Comparison of ENCODE assay signal across 15 cellular contexts in the genomic region with DNA sequence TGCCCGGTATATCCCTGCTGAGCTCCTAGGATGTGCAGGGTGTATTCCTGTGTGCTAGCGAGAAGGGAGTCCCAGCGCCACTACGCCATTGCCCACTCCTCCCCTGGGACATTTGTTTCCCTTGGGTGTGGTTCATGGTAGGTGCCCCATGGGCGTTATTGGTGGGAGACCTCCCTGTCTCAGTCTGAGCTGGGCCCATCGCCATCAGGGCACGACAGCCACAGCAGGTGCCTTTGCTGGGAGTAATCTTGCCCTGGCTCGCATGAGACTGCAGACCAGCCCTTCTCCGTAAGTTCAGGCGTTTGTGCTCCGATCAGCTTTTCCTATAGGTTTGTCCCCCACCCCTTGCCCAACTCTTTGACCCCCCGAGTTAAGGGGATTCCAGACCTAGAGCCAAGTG.
DNase-seq lines count a peak whose midpoint lies in the region; ATAC-seq and TF ChIP-seq lines count a peak whose summit lies in the region.
"Had no signal": no experiment of that assay in that cellular context is flagged by ENCODE, and none has a peak within 500 bp of the region (broad histone marks: within the 10 kb centered on the region; RNA-seq: fewer than 3 reads in every experiment).

No MANE protein-coding gene starts in this region.

- H3K4me3 ChIP-seq in endodermal cell (ENCODE audit: low read length) (no peak overlapping the region), sigmoid colon (no peak overlapping the region)
- H3K4me3 ChIP-seq: GM12878, HAP-1 had no signal

- no peak for DNase-seq in H9
- DNase-seq in RWPE1 (ENCODE audit: low spot score): no peak
- no peak for DNase-seq in endodermal cell
- no peak for DNase-seq in DMS79 treated with DMSO at 0.1 percent for 48 hours (lab: John Stamatoyannopoulos, UW)
- no peak for DNase-seq in sigmoid colon
- DNase-seq: C1 segment of cervical spinal cord; CD4-positive, alpha-beta memory T cell; COR-L47; DMS153; EL; GDM1 had no signal

- no peak overlapping the region for H3K23ac ChIP-seq in H9 (ENCODE audit: insufficient read length, low read depth, low read length)

- H3K79me1 ChIP-seq in H9 (ENCODE audit: insufficient read depth, low read depth, low read length, poor library complexity, severe bottlenecking): no peaks in the 10 kb centered on the region

- H3K4me3 Mint-ChIP-seq in H9 (no peak overlapping the region), endodermal cell (no peak overlapping the region)
- H3K4me3 Mint-ChIP-seq: CD4-positive, alpha-beta memory T cell had no signal

- H3K56ac ChIP-seq in H9 (ENCODE audit: insufficient read length, low read depth, low read length): no peak overlapping the region

- H2BK20ac ChIP-seq in H9 (ENCODE audit: low read depth, low read length, poor library complexity, severe bottlenecking): no peak overlapping the region

- H3K9me3 ChIP-seq in H9 (ENCODE audit: control insufficient read depth, low read depth, low read length) (no peaks in the 10 kb centered on the region), endodermal cell (ENCODE audit: control insufficient read depth, low read length) (no peaks in the 10 kb centered on the region), sigmoid colon (no peaks in the 10 kb centered on the region)
- H3K9me3 ChIP-seq: HAP-1 had no signal

- H3K4me1 ChIP-seq in H9 (ENCODE audit: insufficient read depth, low read length): peaks cover 11% of the 10 kb centered on the region; the same call in 1 of the 2 replicates
- no peaks in the 10 kb centered on the region for H3K4me1 ChIP-seq in endodermal cell (ENCODE audit: control insufficient read depth, insufficient read depth, low read length)
- peaks cover 0 to 18% (median 14%) of the 10 kb centered on the region in 4 donors for H3K4me1 ChIP-seq in sigmoid colon

- no CpG with 5 or more reads among the region's 12 CpGs for WGBS in H9 (ENCODE audit: extremely low coverage, insufficient read length, low lambda C conversion rate)
- WGBS in endodermal cell (ENCODE audit: insufficient coverage in 1 of 2, insufficient read length in 1 of 2), 2 experiments: 94 to 96% methylated on average over 10 to 12 of the region's 12 CpGs
- 91 to 94% methylated on average over 12 of the region's 12 CpGs for WGBS in sigmoid colon, 2 donors

- no peaks in the 10 kb centered on the region for H3K9me3 Mint-ChIP-seq in H9
- H3K9me3 Mint-ChIP-seq in endodermal cell: no peaks in the 10 kb centered on the region
- H3K9me3 Mint-ChIP-seq: CD4-positive, alpha-beta memory T cell had no signal

- H2BK5ac ChIP-seq in H9 (ENCODE audit: insufficient read length, low read length): no peak overlapping the region

- no peaks in the 10 kb centered on the region for H4K20me1 ChIP-seq in H9 (ENCODE audit: control insufficient read depth, insufficient read depth, insufficient read length)

- H3K18ac ChIP-seq in H9 (ENCODE audit: insufficient read length, low read depth, low read length): no peak overlapping the region

- no peak overlapping the region for H4K5ac ChIP-seq in H9 (ENCODE audit: insufficient read length, low read depth, low read length)

- no peak overlapping the region for H4K91ac ChIP-seq in H9 (ENCODE audit: insufficient read length, low read depth, low read length)

- TF ChIP-seq POLR2A in sigmoid colon (IDR thresholded peaks at IDR 0.05): no peak

- TF ChIP-seq EP300 in sigmoid colon (IDR thresholded peaks at IDR 0.05): no peak

- H2BK15ac ChIP-seq in H9 (ENCODE audit: low read depth, low read length): 0 out of 2 replicates have a peak overlapping the region, but pooled peaks have one; percentile 56

- ATAC-seq in HG02759 (IDR thresholded peaks at IDR 0.05; ENCODE audit: unreplicated experiment): no peak
- no peak for ATAC-seq in HG03521 (IDR thresholded peaks at IDR 0.05; ENCODE audit: unreplicated experiment)
- ATAC-seq: GM12878 had no signal

- no peak overlapping the region for H3T11ph ChIP-seq in H9 (ENCODE audit: low read length)

- H2BK12ac ChIP-seq in H9 (ENCODE audit: insufficient read length, low read depth, low read length): no peak overlapping the region

- H3K4me2 ChIP-seq in H9 (ENCODE audit: insufficient read depth, insufficient read length, low read length): no peak overlapping the region

- H2BK120ac ChIP-seq in H9 (ENCODE audit: low read depth, low read length, poor library complexity, severe bottlenecking): no peak overlapping the region

- no peak overlapping the region for H2AK5ac ChIP-seq in H9 (ENCODE audit: insufficient read length, low read length)

- H4K8ac ChIP-seq in H9 (replicated peaks; ENCODE audit: insufficient read length, low read depth, low read length): no peak overlapping the region

- no peak overlapping the region; the same call in 1 of the 2 replicates for H3K14ac ChIP-seq in H9 (ENCODE audit: insufficient read depth, low read length)

- H3K23me2 ChIP-seq in H9 (ENCODE audit: insufficient read length, low read depth, low read length, poor library complexity, severe bottlenecking): no peaks in the 10 kb centered on the region

- CTCF ChIA-PET in RWPE1 (lab: Yijun Ruan, JAX): no interaction called here

- H2AFZ ChIP-seq in H9 (ENCODE audit: low read length): no peak overlapping the region

- no peak overlapping the region for H3K27ac ChIP-seq in H9 (ENCODE audit: insufficient read length, low read depth, low read length)
- H3K27ac ChIP-seq in RWPE1: peak overlapping the region; percentile 98
- peak overlapping the region; percentile 24 for H3K27ac ChIP-seq in endodermal cell (ENCODE audit: low read depth, low read length)
- H3K27ac ChIP-seq in sigmoid colon: no peak overlapping the region

- H3K36me3 ChIP-seq in endodermal cell (ENCODE audit: control insufficient read depth, insufficient read depth, low read length): peaks cover 5% of the 10 kb centered on the region
- peaks cover 0 to 15% (median 0%) of the 10 kb centered on the region in 4 donors for H3K36me3 ChIP-seq in sigmoid colon
- H3K36me3 ChIP-seq: HAP-1 had no signal

- TF ChIP-seq CTCF in H9 (conservative IDR thresholded peaks at IDR 0.05): no peak
- no peak for TF ChIP-seq CTCF in RWPE1 (conservative IDR thresholded peaks at IDR 0.05; ENCODE audit: low read depth)
- no peak for TF ChIP-seq CTCF in endodermal cell (conservative IDR thresholded peaks at IDR 0.05)
- TF ChIP-seq CTCF in sigmoid colon (IDR thresholded peaks at IDR 0.05): no peak

- H3K36me3 Mint-ChIP-seq in H9 (ENCODE audit: insufficient read depth in 1 of 3, low read depth in 3 of 3): peaks cover 2 to 17% (median 9%) of the 10 kb centered on the region in 3 experiments; a peak in 5 of 7 replicates
- H3K36me3 Mint-ChIP-seq in endodermal cell (ENCODE audit: low read depth): peaks cover 36% of the 10 kb centered on the region

- no peaks in the 10 kb centered on the region for H3K79me2 ChIP-seq in H9 (ENCODE audit: insufficient read depth, low read length)

- H3K4me1 Mint-ChIP-seq in H9 (peaks cover 16 to 29% of the 10 kb centered on the region in 2 experiments), endodermal cell (peaks cover 4% of the 10 kb centered on the region)

- intact Hi-C loops in sigmoid colon (cut with DNase I): no loop called here

- H3K9ac ChIP-seq in H9 (ENCODE audit: extremely low read depth, insufficient read length, low read length) (no peak overlapping the region), endodermal cell (ENCODE audit: extremely low read depth, low read length, poor library complexity, severe bottlenecking) (no peak overlapping the region)

- H3K27me3 Mint-ChIP-seq in H9 (ENCODE audit: low read depth) (no peaks in the 10 kb centered on the region), endodermal cell (ENCODE audit: insufficient read depth) (no peaks in the 10 kb centered on the region)
- H3K27me3 Mint-ChIP-seq: CD4-positive, alpha-beta memory T cell had no signal

- H3K27ac Mint-ChIP-seq in H9 (peak overlapping the region; percentile 43 to 93 (median 85); a peak in 4 of 7 replicates), endodermal cell (no peak overlapping the region)

- H3K27me3 ChIP-seq in H9 (ENCODE audit: insufficient read depth, low read length) (no peaks in the 10 kb centered on the region), endodermal cell (ENCODE audit: control insufficient read depth, insufficient read depth, low read length, poor library complexity, severe bottlenecking) (no peaks in the 10 kb centered on the region), sigmoid colon (no peaks in the 10 kb centered on the region)

- H3K4ac ChIP-seq in H9 (ENCODE audit: low read depth, low read length): no peak overlapping the region

- POLR2A ChIA-PET in RWPE1 (lab: Yijun Ruan, JAX; ENCODE audit: low non-redundant PET): no interaction called here

Comparison
In these comparisons a context has a peak if more than half of its experiments do, and no peak if none do; other contexts are left out.
1. H3K27ac ChIP-seq: peak in RWPE1 (single experiment) and endodermal cell (single experiment); none in H9 (single experiment) and sigmoid colon (0 of 4).